24 cellular contexts compared by ENCODE assay signal in the genomic region with DNA sequence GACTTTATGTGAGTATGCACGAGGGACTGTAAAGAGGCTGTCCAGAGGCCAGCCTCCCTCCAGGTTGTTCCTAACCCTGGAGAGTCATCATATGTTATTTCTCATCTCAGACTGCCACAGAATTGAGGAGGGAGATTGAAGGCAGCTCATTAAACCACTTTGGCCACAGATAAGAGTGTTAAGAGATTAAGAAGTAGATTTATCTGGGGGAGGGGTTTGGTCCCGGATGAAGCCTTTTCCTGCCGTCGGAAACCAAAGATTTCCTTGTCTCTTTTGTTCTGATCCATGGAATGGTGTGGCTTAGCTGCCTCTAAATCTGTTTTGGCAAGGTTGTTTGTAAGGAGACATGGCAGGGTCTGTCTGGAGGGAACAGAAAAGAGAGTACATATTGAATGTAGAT.
"Had no signal": no experiment of that assay in that cellular context is flagged by ENCODE, and none has a peak within 500 bp of the region (broad histone marks: within the 10 kb centered on the region; RNA-seq: fewer than 3 reads in every experiment).

No MANE protein-coding gene starts in this region.

- ATAC-seq: esophagus mucosa; gastrocnemius medialis; left ventricle myocardium superior; lower lobe of right lung; natural killer cell; pancreas; sciatic nerve; stimulated activated naive CD8-positive, alpha-beta T cell treated with anti-CD3 and anti-CD28 coated beads, Interleukin-15, amount 100 ng/mL, for 72 hours; upper lobe of right lung had no signal

- H3K4me2 ChIP-seq: smooth muscle cell had no signal

- H3K27me3 ChIP-seq: dorsolateral prefrontal cortex, gastrocnemius medialis, neutrophil, pancreas, suprapubic skin, transverse colon, upper lobe of right lung, uterus had no signal

- H3K4me3 Mint-ChIP-seq: natural killer cell; stimulated activated naive CD8-positive, alpha-beta T cell treated with anti-CD3 and anti-CD28 coated beads, Interleukin-15, amount 100 ng/mL, for 72 hours had no signal

- H3K27ac ChIP-seq: dorsolateral prefrontal cortex, epithelial cell of prostate, gastrocnemius medialis, lower lobe of right lung, neutrophil, pancreas, suprapubic skin, transverse colon, upper lobe of right lung, uterus had no signal

- H3K4me1 Mint-ChIP-seq: stimulated activated naive CD8-positive, alpha-beta T cell treated with anti-CD3 and anti-CD28 coated beads, Interleukin-15, amount 100 ng/mL, for 72 hours had no signal

- H3K36me3 Mint-ChIP-seq: natural killer cell had no signal

- H3K9me3 ChIP-seq: gastrocnemius medialis, lower lobe of right lung, neutrophil, pancreas, suprapubic skin, transverse colon, upper lobe of right lung, uterus had no signal

- H3K9me3 Mint-ChIP-seq: natural killer cell; stimulated activated naive CD8-positive, alpha-beta T cell treated with anti-CD3 and anti-CD28 coated beads, Interleukin-15, amount 100 ng/mL, for 72 hours had no signal

- H3K27ac Mint-ChIP-seq: natural killer cell; stimulated activated naive CD8-positive, alpha-beta T cell treated with anti-CD3 and anti-CD28 coated beads, Interleukin-15, amount 100 ng/mL, for 72 hours had no signal

- H3K4me3 ChIP-seq: dorsolateral prefrontal cortex, gastrocnemius medialis, lower lobe of right lung, pancreas, smooth muscle cell, suprapubic skin, transverse colon, upper lobe of right lung, uterus had no signal

- H3K4me1 ChIP-seq: lower lobe of right lung, pancreas, transverse colon, upper lobe of right lung, uterus had no signal

- H3K36me3 ChIP-seq: gastrocnemius medialis, lower lobe of right lung, neutrophil, pancreas, suprapubic skin, transverse colon, upper lobe of right lung, uterus had no signal

- DNase-seq: dorsolateral prefrontal cortex; effector CD4-positive, alpha-beta T cell; foreskin fibroblast; gastrocnemius medialis; head of caudate nucleus; left ventricle myocardium superior; lower lobe of right lung; natural killer cell; pancreas; stimulated activated CD4-positive, alpha-beta T cell treated with anti-CD3 and anti-CD28 coated beads, Interleukin-12 subunit alpha, Interleukin-12 subunit beta, amount 100 ng/mL, for 4 hours; stimulated activated CD4-positive, alpha-beta T cell treated with anti-CD3 and anti-CD28 coated beads, Interleukin-1b, Interleukin-23, amount 100 ng/mL, for 48 hours; stimulated activated CD4-positive, alpha-beta T cell treated with anti-CD3 and anti-CD28 coated beads, Interleukin-4, amount 100 ng/mL, for 1 hour; stimulated activated CD8-positive, alpha-beta memory T cell treated with anti-CD3 and anti-CD28 coated beads, Interleukin-4, amount 100 ng/mL, for 48 hours; stimulated activated naive CD4-positive, alpha-beta T cell; stimulated activated naive CD8-positive, alpha-beta T cell treated with anti-CD3 and anti-CD28 coated beads, Interleukin-15, amount 100 ng/mL, for 72 hours; transverse colon; upper lobe of right lung; uterus had no signal

- H3K27me3 Mint-ChIP-seq: stimulated activated naive CD8-positive, alpha-beta T cell treated with anti-CD3 and anti-CD28 coated beads, Interleukin-15, amount 100 ng/mL, for 72 hours had no signal
